In genomic region chr12:12336049-12336411, GRCh38 we compare ENCODE assay signal across 11 cellular contexts. TPM values are rescaled to one million over a fixed set of nuclear protein-coding genes. Genes with fewer than 3 reads are reported as not detected.
DNase-seq lines count a peak whose midpoint lies in the region; ATAC-seq, FAIRE-seq and TF ChIP-seq lines count a peak whose summit lies in the region.
"Had no signal": no experiment of that assay in that cellular context is flagged by ENCODE, and none has a peak within 500 bp of the region (broad histone marks: within the 10 kb centered on the region; RNA-seq: fewer than 3 reads in every experiment).

No MANE protein-coding gene starts in this region.

- no peak for FAIRE-seq in GM12892 (lab: Jason Lieb, UNC)
- FAIRE-seq: kidney had no signal

- TF ChIP-seq POLR2A in GM12892 (IDR thresholded peaks at IDR 0.05; ENCODE audit: low read depth, low read length): no peak

- intact Hi-C loops in sciatic nerve (cut with DNase I): no loop called here

- ATAC-seq in GM21526 (IDR thresholded peaks at IDR 0.05; ENCODE audit: low FRiP score, unreplicated experiment) (peak; percentile 51), sciatic nerve (no peak)

- DNase-seq in EL (peak; percentile 33), M059J (ENCODE audit: low read depth) (peak; percentile 80), iris pigment epithelial cell (ENCODE audit: low read depth) (peak; percentile 78), GM12892 (ENCODE audit: insufficient read length) (no peak), kidney tubule cell (ENCODE audit: low spot score) (no peak), COLO668 (lab: John Stamatoyannopoulos, UW; ENCODE audit: unreplicated experiment) (no peak), sciatic nerve (ENCODE audit: low spot score) (no peak)
- DNase-seq: activated T-cell treated with anti-CD3 and anti-CD28 coated beads, Interleukin-2, amount 50 U/mL, for 1 hour; kidney; nucleus accumbens had no signal

RNA-seq across cellular contexts. Expression of gene MANSC1, which starts 14.0 kb away (rescaled TPM):
- 6.6 and 10.3 TPM in 2 replicates for total RNA-seq in M059J (2014; rRNA removed; shearing (Covaris generic))
- not detected for polyA plus RNA-seq in GM12892 (2012; ENCODE audit: missing spikeins)
- 19.8 TPM for total RNA-seq in sciatic nerve

RNA-seq across cellular contexts. Expression of gene BORCS5, which starts 20.8 kb away (rescaled TPM):
- 5.4 and 11.2 TPM in 2 replicates for total RNA-seq in M059J (2014; rRNA removed; shearing (Covaris generic))
- 8.9 TPM for polyA plus RNA-seq in GM12892 (2012; ENCODE audit: missing spikeins)
- total RNA-seq in sciatic nerve: 35.8 TPM

Comparison
In these comparisons a context has a peak if more than half of its experiments do, and no peak if none do; other contexts are left out.
1. DNase-seq: peak in EL (single experiment), M059J (single experiment) and iris pigment epithelial cell (single experiment); none in GM12892 (single experiment), kidney tubule cell (single experiment), COLO668 (single experiment) and sciatic nerve (single experiment).